24 cellular contexts compared by ENCODE assay signal in genomic region chr6:92690997-92691599, GRCh38.
DNase-seq lines count a peak whose midpoint lies in the region; ATAC-seq and TF ChIP-seq lines count a peak whose summit lies in the region.
"Had no signal": no experiment of that assay in that cellular context is flagged by ENCODE, and none has a peak within 500 bp of the region (broad histone marks: within the 10 kb centered on the region; RNA-seq: fewer than 3 reads in every experiment).

No MANE protein-coding gene starts in this region.

- TF ChIP-seq CTCF in OCI-LY1 (IDR thresholded peaks at IDR 0.05; ENCODE audit: low read length) = no peak
- no peak for TF ChIP-seq CTCF in epithelial cell of esophagus (IDR thresholded peaks at IDR 0.05; ENCODE audit: insufficient read depth, low read depth, low read length, missing control alignments)

- DNase-seq in A172 (ENCODE audit: low spot score) = peak; percentile 1
- peak; percentile 10 for DNase-seq in DMS53 treated with DMSO at 0.1 percent for 48 hours (lab: John Stamatoyannopoulos, UW; ENCODE audit: unreplicated experiment)
- peak; percentile 52 for DNase-seq in epithelial cell of esophagus (ENCODE audit: low read depth)
- no peak for DNase-seq in effector memory CD8-positive, alpha-beta T cell
- no peak for DNase-seq in natural killer cell treated with Interleukin-12 subunit alpha and Interleukin-12 subunit beta and Interleukin-15 and Interleukin-18, amount 100 ng/mL, for 72 hours (ENCODE audit: low spot score)
- DNase-seq: activated CD4-positive, CD25-positive, alpha-beta regulatory T cell treated with anti-CD3 and anti-CD28 coated beads, Interleukin-2, amount 50 U/mL, for 72 hours; activated CD8-positive, alpha-beta T cell treated with anti-CD3 and anti-CD28 coated beads for 36 hours; activated effector memory CD4-positive, alpha-beta T cell treated with anti-CD3 and anti-CD28 coated beads, Interleukin-2, amount 50 U/mL, for 16 hours; activated naive CD8-positive, alpha-beta T cell treated with anti-CD3 and anti-CD28 coated beads, Interleukin-2, amount 10 ng/mL, durations not matched to agents 7 days and 5 days; CD4-positive, CD25-positive, alpha-beta regulatory T cell; colonic mucosa; KBM-7; NCI-H1694 treated with DMSO at 0.1 percent for 48 hours; NCI-H748 treated with DMSO at 0.1 percent for 48 hours; PC-9; SIG-M5; sigmoid colon; stimulated activated naive CD8-positive, alpha-beta T cell treated with anti-CD3 and anti-CD28 coated beads, Interleukin-15, amount 100 ng/mL, for 72 hours; tibial artery had no signal

- H3K27me3 ChIP-seq in OCI-LY1 (ENCODE audit: insufficient read depth, low read length) = no peaks in the 10 kb centered on the region
- H3K27me3 ChIP-seq: colonic mucosa, sigmoid colon, tibial artery had no signal

- H3K4me3 Mint-ChIP-seq in effector memory CD8-positive, alpha-beta T cell = no peak overlapping the region
- no peak overlapping the region for H3K4me3 Mint-ChIP-seq in natural killer cell treated with Interleukin-12 subunit alpha and Interleukin-12 subunit beta and Interleukin-15 and Interleukin-18, amount 100 ng/mL, for 72 hours
- H3K4me3 Mint-ChIP-seq: activated CD8-positive, alpha-beta T cell treated with anti-CD3 and anti-CD28 coated beads for 36 hours; activated naive CD8-positive, alpha-beta T cell treated with anti-CD3 and anti-CD28 coated beads, Interleukin-2, amount 10 ng/mL, durations not matched to agents 7 days and 5 days; brain; CD4-positive, CD25-positive, alpha-beta regulatory T cell; stimulated activated naive CD8-positive, alpha-beta T cell treated with anti-CD3 and anti-CD28 coated beads, Interleukin-15, amount 100 ng/mL, for 72 hours had no signal

- peak overlapping the region; percentile 67 for H3K27ac ChIP-seq in OCI-LY1 (ENCODE audit: low read depth, low read length, poor library complexity, severe bottlenecking)
- H3K27ac ChIP-seq: colonic mucosa, PC-9, sigmoid colon, tibial artery had no signal

- H3K4me1 Mint-ChIP-seq in effector memory CD8-positive, alpha-beta T cell (ENCODE audit: low read depth in 2 of 2) = no peaks in the 10 kb centered on the region
- H3K4me1 Mint-ChIP-seq in natural killer cell treated with Interleukin-12 subunit alpha and Interleukin-12 subunit beta and Interleukin-15 and Interleukin-18, amount 100 ng/mL, for 72 hours (ENCODE audit: low read depth in 2 of 2) = no peaks in the 10 kb centered on the region
- H3K4me1 Mint-ChIP-seq: activated naive CD8-positive, alpha-beta T cell treated with anti-CD3 and anti-CD28 coated beads, Interleukin-2, amount 10 ng/mL, durations not matched to agents 7 days and 5 days; brain; stimulated activated naive CD8-positive, alpha-beta T cell treated with anti-CD3 and anti-CD28 coated beads, Interleukin-15, amount 100 ng/mL, for 72 hours had no signal

- no peak overlapping the region for H3K4me2 ChIP-seq in OCI-LY1 (ENCODE audit: low read length)
- H3K4me2 ChIP-seq: PC-9 had no signal

- no peak for ATAC-seq in effector memory CD8-positive, alpha-beta T cell (replicated peaks)
- ATAC-seq in GM19351 (IDR thresholded peaks at IDR 0.05; ENCODE audit: unreplicated experiment) = no peak
- ATAC-seq in HG03565 (IDR thresholded peaks at IDR 0.05; ENCODE audit: unreplicated experiment) = no peak
- ATAC-seq in natural killer cell treated with Interleukin-12 subunit alpha and Interleukin-12 subunit beta and Interleukin-15 and Interleukin-18, amount 100 ng/mL, for 72 hours = no peak
- ATAC-seq: activated CD8-positive, alpha-beta T cell treated with anti-CD3 and anti-CD28 coated beads for 36 hours; stimulated activated naive CD8-positive, alpha-beta T cell treated with anti-CD3 and anti-CD28 coated beads, Interleukin-15, amount 100 ng/mL, for 72 hours had no signal

- peaks cover 0 to 6% of the 10 kb centered on the region in 2 donors for H3K9me3 Mint-ChIP-seq in effector memory CD8-positive, alpha-beta T cell
- peaks cover 15% of the 10 kb centered on the region for H3K9me3 Mint-ChIP-seq in natural killer cell treated with Interleukin-12 subunit alpha and Interleukin-12 subunit beta and Interleukin-15 and Interleukin-18, amount 100 ng/mL, for 72 hours
- H3K9me3 Mint-ChIP-seq: activated naive CD8-positive, alpha-beta T cell treated with anti-CD3 and anti-CD28 coated beads, Interleukin-2, amount 10 ng/mL, durations not matched to agents 7 days and 5 days; brain had no signal

- no peaks in the 10 kb centered on the region for H3K9me2 ChIP-seq in OCI-LY1 (ENCODE audit: low read depth, low read length)

- no peak overlapping the region for H3K4me3 ChIP-seq in OCI-LY1 (ENCODE audit: low read depth, low read length, poor library complexity, severe bottlenecking)
- H3K4me3 ChIP-seq in epithelial cell of esophagus (ENCODE audit: low read length) = no peak overlapping the region
- H3K4me3 ChIP-seq: colonic mucosa, PC-9, sigmoid colon, tibial artery had no signal

- H3K36me3 ChIP-seq in OCI-LY1 (ENCODE audit: insufficient read depth, low read length) = no peaks in the 10 kb centered on the region
- H3K36me3 ChIP-seq: colonic mucosa, sigmoid colon, tibial artery had no signal

- no peak overlapping the region for H3K9ac ChIP-seq in OCI-LY1 (ENCODE audit: low read length)

- H3F3A ChIP-seq in OCI-LY1 (ENCODE audit: insufficient read depth, low read length) = no peaks in the 10 kb centered on the region

- H3K36me3 Mint-ChIP-seq in effector memory CD8-positive, alpha-beta T cell (ENCODE audit: insufficient read depth) = no peaks in the 10 kb centered on the region
- H3K36me3 Mint-ChIP-seq in natural killer cell treated with Interleukin-12 subunit alpha and Interleukin-12 subunit beta and Interleukin-15 and Interleukin-18, amount 100 ng/mL, for 72 hours = peaks cover 5% of the 10 kb centered on the region
- H3K36me3 Mint-ChIP-seq: activated naive CD8-positive, alpha-beta T cell treated with anti-CD3 and anti-CD28 coated beads, Interleukin-2, amount 10 ng/mL, durations not matched to agents 7 days and 5 days; brain; CD4-positive, CD25-positive, alpha-beta regulatory T cell had no signal

- no peaks in the 10 kb centered on the region for H3K79me2 ChIP-seq in OCI-LY1 (ENCODE audit: insufficient read depth, low read length)

- H2AFZ ChIP-seq in OCI-LY1 (ENCODE audit: low read length) = peak overlapping the region; percentile 41; the same call in 1 of the 2 replicates
- H2AFZ ChIP-seq: PC-9 had no signal

- H4K20me1 ChIP-seq in OCI-LY1 (ENCODE audit: insufficient read depth, low read length) = no peaks in the 10 kb centered on the region

- H3K27me3 Mint-ChIP-seq in effector memory CD8-positive, alpha-beta T cell = no peaks in the 10 kb centered on the region
- H3K27me3 Mint-ChIP-seq in natural killer cell treated with Interleukin-12 subunit alpha and Interleukin-12 subunit beta and Interleukin-15 and Interleukin-18, amount 100 ng/mL, for 72 hours = no peaks in the 10 kb centered on the region
- H3K27me3 Mint-ChIP-seq: activated CD8-positive, alpha-beta T cell treated with anti-CD3 and anti-CD28 coated beads for 36 hours; activated naive CD8-positive, alpha-beta T cell treated with anti-CD3 and anti-CD28 coated beads, Interleukin-2, amount 10 ng/mL, durations not matched to agents 7 days and 5 days; brain; CD4-positive, CD25-positive, alpha-beta regulatory T cell; progenitor cell of endocrine pancreas; stimulated activated naive CD8-positive, alpha-beta T cell treated with anti-CD3 and anti-CD28 coated beads, Interleukin-15, amount 100 ng/mL, for 72 hours had no signal

- peaks cover 66% of the 10 kb centered on the region for H3K4me1 ChIP-seq in OCI-LY1 (ENCODE audit: insufficient read depth, low read length, severe bottlenecking)
- H3K4me1 ChIP-seq: colonic mucosa, tibial artery had no signal

- H3K27ac Mint-ChIP-seq in effector memory CD8-positive, alpha-beta T cell = no peak overlapping the region
- H3K27ac Mint-ChIP-seq in natural killer cell treated with Interleukin-12 subunit alpha and Interleukin-12 subunit beta and Interleukin-15 and Interleukin-18, amount 100 ng/mL, for 72 hours = no peak overlapping the region
- H3K27ac Mint-ChIP-seq: activated CD8-positive, alpha-beta T cell treated with anti-CD3 and anti-CD28 coated beads for 36 hours; activated naive CD8-positive, alpha-beta T cell treated with anti-CD3 and anti-CD28 coated beads, Interleukin-2, amount 10 ng/mL, durations not matched to agents 7 days and 5 days; brain; CD4-positive, CD25-positive, alpha-beta regulatory T cell; progenitor cell of endocrine pancreas; stimulated activated naive CD8-positive, alpha-beta T cell treated with anti-CD3 and anti-CD28 coated beads, Interleukin-15, amount 100 ng/mL, for 72 hours had no signal

- no peaks in the 10 kb centered on the region for H3K9me3 ChIP-seq in OCI-LY1 (ENCODE audit: low read length)
- H3K9me3 ChIP-seq: colonic mucosa, sigmoid colon, tibial artery had no signal

Comparison
In these comparisons a context has a peak if more than half of its experiments do, and no peak if none do; other contexts are left out.
1. DNase-seq: peak in A172 (single experiment), DMS53 treated with DMSO at 0.1 percent for 48 hours (single experiment) and epithelial cell of esophagus (single experiment); none in effector memory CD8-positive, alpha-beta T cell (0 of 3) and natural killer cell treated with Interleukin-12 subunit alpha and Interleukin-12 subunit beta and Interleukin-15 and Interleukin-18, amount 100 ng/mL, for 72 hours (single experiment).